13 cellular contexts compared by ENCODE assay signal in the genomic region with DNA sequence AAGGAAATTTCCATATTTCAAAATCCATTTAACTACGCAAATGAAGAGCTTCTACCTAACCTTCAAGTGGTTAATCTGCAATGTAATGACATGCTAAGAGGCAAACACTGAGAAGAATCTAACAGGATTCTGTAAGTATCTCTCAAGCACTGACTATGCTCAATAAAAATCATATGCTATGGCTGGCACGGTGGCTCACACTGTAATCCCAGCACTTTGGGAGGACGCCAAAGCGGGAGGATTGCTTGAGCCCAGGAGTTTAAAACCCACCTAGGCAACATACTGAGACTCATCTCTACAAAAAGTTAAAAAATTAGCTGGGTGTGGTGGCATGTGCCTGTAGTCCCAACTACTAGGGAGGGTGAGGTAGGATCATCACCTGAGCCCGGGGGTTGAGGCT. TPM values are rescaled to one million over a fixed set of nuclear protein-coding genes. Genes with fewer than 3 reads are reported as not detected.
DNase-seq lines count a peak whose midpoint lies in the region; ATAC-seq and TF ChIP-seq lines count a peak whose summit lies in the region.
"Had no signal": no experiment of that assay in that cellular context is flagged by ENCODE, and none has a peak within 500 bp of the region (broad histone marks: within the 10 kb centered on the region; RNA-seq: fewer than 3 reads in every experiment).

No MANE protein-coding gene starts in this region.

- no peak for ATAC-seq in activated CD8-positive, alpha-beta memory T cell treated with anti-CD3 and anti-CD28 coated beads, Interleukin-2, amount 10 ng/mL, durations not matched to agents 7 days and 5 days
- no peak for ATAC-seq in upper lobe of left lung (ENCODE audit: low FRiP score in 2 of 2)

- WGBS in smooth muscle cell (ENCODE audit: low lambda C conversion rate), result 72% methylated on average over 5 of the region's 5 CpGs
- WGBS in trophoblast cell (ENCODE audit: extremely low coverage, insufficient coverage, insufficient read length), result no CpG with 5 or more reads among the region's 5 CpGs
- 79 to 81% methylated on average over 5 of the region's 5 CpGs for WGBS in upper lobe of left lung, 2 donors

- no peak for TF ChIP-seq CTCF in MM.1S (IDR thresholded peaks at IDR 0.05; ENCODE audit: low read length)
- TF ChIP-seq CTCF in colonic mucosa (IDR thresholded peaks at IDR 0.05), result no peak
- no peak for TF ChIP-seq CTCF in smooth muscle cell (IDR thresholded peaks at IDR 0.05; ENCODE audit: borderline replicate concordance, insufficient read depth, poor library complexity, severe bottlenecking)
- TF ChIP-seq CTCF in upper lobe of left lung (IDR thresholded peaks at IDR 0.05), result no peak

- H2BK12ac ChIP-seq in trophoblast cell (ENCODE audit: low read length), result no peak overlapping the region

- H3K27me3 ChIP-seq in MM.1S (replicated peaks; ENCODE audit: insufficient read depth, low read length), result no peaks in the 10 kb centered on the region
- no peaks in the 10 kb centered on the region for H3K27me3 ChIP-seq in colonic mucosa
- H3K27me3 ChIP-seq in smooth muscle cell (ENCODE audit: low read depth), result no peaks in the 10 kb centered on the region
- no peaks in the 10 kb centered on the region for H3K27me3 ChIP-seq in trophoblast cell (ENCODE audit: insufficient read depth, low read length)
- no peaks in the 10 kb centered on the region for H3K27me3 ChIP-seq in upper lobe of left lung
- H3K27me3 ChIP-seq: esophagus squamous epithelium had no signal

- H3K4me1 Mint-ChIP-seq in activated CD8-positive, alpha-beta memory T cell treated with anti-CD3 and anti-CD28 coated beads, Interleukin-2, amount 10 ng/mL, durations not matched to agents 7 days and 5 days, result peaks cover 71% of the 10 kb centered on the region

- H3K27ac Mint-ChIP-seq in activated CD8-positive, alpha-beta memory T cell treated with anti-CD3 and anti-CD28 coated beads, Interleukin-2, amount 10 ng/mL, durations not matched to agents 7 days and 5 days, result peak overlapping the region; percentile 26

- no peak for TF ChIP-seq POLR2A in upper lobe of left lung (IDR thresholded peaks at IDR 0.05)

- no peak overlapping the region for H3K18ac ChIP-seq in trophoblast cell (ENCODE audit: low read length)

- no peak overlapping the region for H4K91ac ChIP-seq in trophoblast cell (ENCODE audit: low read depth, low read length)

- CTCF ChIA-PET in activated CD8-positive, alpha-beta memory T cell treated with anti-CD3 and anti-CD28 coated beads, Interleukin-2, amount 10 ng/mL, durations not matched to agents 7 days and 5 days (lab: Charles Lee), result interaction anchor here (1.0 to 1.7 kb wide), 2 partner anchors 11 to 14 kb away, joined by 3 to 5 read pairs; no protein-coding TSS in a partner anchor

- peak overlapping the region; percentile 39 for H3K4me2 ChIP-seq in MM.1S (ENCODE audit: low read depth, low read length)
- H3K4me2 ChIP-seq in smooth muscle cell, result peak overlapping the region; percentile 83
- H3K4me2 ChIP-seq in trophoblast cell (ENCODE audit: low read length), result no peak overlapping the region

- no peak overlapping the region for H2BK5ac ChIP-seq in trophoblast cell (ENCODE audit: low read depth, low read length, poor library complexity)

- H4K8ac ChIP-seq in trophoblast cell (ENCODE audit: low read depth, low read length), result no peak overlapping the region

- no peak overlapping the region for H3K23ac ChIP-seq in trophoblast cell (ENCODE audit: low read length)

- H3K4me1 ChIP-seq in MM.1S (ENCODE audit: low read length) (0 out of 2 replicates have a peak, but pooled peaks cover 18% of the 10 kb centered on the region), colonic mucosa (peaks cover 8% of the 10 kb centered on the region), smooth muscle cell (ENCODE audit: low read depth) (peaks cover 36% of the 10 kb centered on the region), trophoblast cell (ENCODE audit: control insufficient read depth in 1 of 2, insufficient read depth in 2 of 2, low read length in 2 of 2) (peaks cover 0 to 4% of the 10 kb centered on the region in 2 experiments), upper lobe of left lung (peaks cover 58 to 87% (median 74%) of the 10 kb centered on the region in 4 donors)

- H4K20me1 ChIP-seq in MM.1S (ENCODE audit: insufficient read depth, low read length) (peaks cover 34% of the 10 kb centered on the region), smooth muscle cell (ENCODE audit: low read depth) (peaks cover 62% of the 10 kb centered on the region)

- H3K14ac ChIP-seq in trophoblast cell (ENCODE audit: low read length), result no peak overlapping the region

- H2AK5ac ChIP-seq in trophoblast cell (ENCODE audit: low read length), result no peak overlapping the region

- H3K9me2 ChIP-seq in MM.1S (replicated peaks; ENCODE audit: insufficient read depth, low read length), result no peaks in the 10 kb centered on the region

- no peaks in the 10 kb centered on the region for H3K79me1 ChIP-seq in trophoblast cell (ENCODE audit: low read length)

- H3K4me3 ChIP-seq in MM.1S (ENCODE audit: low read length) (peak overlapping the region; percentile 3; the same call in 1 of the 2 replicates), colonic mucosa (no peak overlapping the region), smooth muscle cell (no peak overlapping the region), trophoblast cell (ENCODE audit: low read depth, low read length) (no peak overlapping the region), upper lobe of left lung (no peak overlapping the region)

- peak overlapping the region; percentile 43 for H3K4me3 Mint-ChIP-seq in activated CD8-positive, alpha-beta memory T cell treated with anti-CD3 and anti-CD28 coated beads, Interleukin-2, amount 10 ng/mL, durations not matched to agents 7 days and 5 days

- H3K9ac ChIP-seq in MM.1S (ENCODE audit: low read length) (peak overlapping the region; percentile 3; the same call in 1 of the 2 replicates), colonic mucosa (ENCODE audit: low read depth in 2 of 2, low read length in 2 of 2) (no peak overlapping the region), smooth muscle cell (ENCODE audit: low read depth) (peak overlapping the region; percentile 67), trophoblast cell (ENCODE audit: low read length) (no peak overlapping the region)

- H3F3A ChIP-seq in MM.1S (ENCODE audit: insufficient read depth, low read length) (0 out of 2 replicates have a peak, but pooled peaks cover 6% of the 10 kb centered on the region), smooth muscle cell (ENCODE audit: low read depth) (peaks cover 27% of the 10 kb centered on the region)

- no peak overlapping the region for H2BK120ac ChIP-seq in trophoblast cell (ENCODE audit: insufficient read depth, low read length, poor library complexity)

- no peak overlapping the region for H4K12ac ChIP-seq in trophoblast cell (ENCODE audit: low read depth, low read length)

- H2AFZ ChIP-seq in MM.1S (ENCODE audit: low read length), result no peak overlapping the region
- no peak overlapping the region for H2AFZ ChIP-seq in smooth muscle cell (ENCODE audit: low read depth)
- no peak overlapping the region for H2AFZ ChIP-seq in trophoblast cell (ENCODE audit: insufficient read depth, low read length, poor library complexity)

- H3K79me2 ChIP-seq in MM.1S (ENCODE audit: low read length) (peaks cover 100% of the 10 kb centered on the region), smooth muscle cell (ENCODE audit: low read depth) (peaks cover 98% of the 10 kb centered on the region), trophoblast cell (ENCODE audit: control insufficient read depth, insufficient read depth, low read length, poor library complexity) (peaks cover 4% of the 10 kb centered on the region)

- peak overlapping the region; percentile 8; the same call in 1 of the 2 replicates for H3K27ac ChIP-seq in MM.1S (ENCODE audit: low read length)
- peak overlapping the region; percentile 7 for H3K27ac ChIP-seq in colonic mucosa
- peak overlapping the region; percentile 100 for H3K27ac ChIP-seq in smooth muscle cell (ENCODE audit: low read depth)
- no peak overlapping the region for H3K27ac ChIP-seq in trophoblast cell (ENCODE audit: low read depth, low read length)
- peak overlapping the region in 1 of 4 donors; percentile 63 for H3K27ac ChIP-seq in upper lobe of left lung

- peaks cover 31% of the 10 kb centered on the region for H3K36me3 Mint-ChIP-seq in activated CD8-positive, alpha-beta memory T cell treated with anti-CD3 and anti-CD28 coated beads, Interleukin-2, amount 10 ng/mL, durations not matched to agents 7 days and 5 days

- no peak for DNase-seq in activated CD8-positive, alpha-beta memory T cell treated with anti-CD3 and anti-CD28 coated beads, Interleukin-2, amount 10 ng/mL, durations not matched to agents 7 days and 5 days
- DNase-seq in activated CD8-positive, alpha-beta memory T cell treated with anti-CD3 and anti-CD28 coated beads, Interleukin-2, amount 50 U/mL, for 48 hours, result no peak
- DNase-seq in MM.1S (no peak), colonic mucosa (no peak), smooth muscle cell (lab: John Stamatoyannopoulos, UW; ENCODE audit: unreplicated experiment) (no peak), trophoblast cell (no peak), inferior parietal cortex (ENCODE audit: extremely low spot score) (no peak), upper lobe of left lung (no peak)
- DNase-seq: activated CD4-positive, alpha-beta T cell treated with anti-CD3 and anti-CD28 coated beads, Interleukin-2, amount 50 U/mL, for 48 hours; esophagus squamous epithelium; NCI-H1694 treated with DMSO at 0.1 percent for 48 hours; nucleus accumbens; stimulated activated CD4-positive, alpha-beta T cell treated with anti-CD3 and anti-CD28 coated beads, Interleukin-4, amount 100 ng/mL, for 1 hour had no signal

- H3K9me3 ChIP-seq in MM.1S (replicated peaks; ENCODE audit: insufficient read depth, low read length) (no peaks in the 10 kb centered on the region), colonic mucosa (no peaks in the 10 kb centered on the region), smooth muscle cell (replicated peaks; ENCODE audit: low read depth) (no peaks in the 10 kb centered on the region), trophoblast cell (ENCODE audit: insufficient read depth, low read depth, low read length) (no peaks in the 10 kb centered on the region), upper lobe of left lung (no peaks in the 10 kb centered on the region)
- H3K9me3 ChIP-seq: esophagus squamous epithelium had no signal

- H3K4ac ChIP-seq in trophoblast cell (ENCODE audit: low read depth, low read length), result no peak overlapping the region

- no peaks in the 10 kb centered on the region for H3K27me3 Mint-ChIP-seq in activated CD8-positive, alpha-beta memory T cell treated with anti-CD3 and anti-CD28 coated beads, Interleukin-2, amount 10 ng/mL, durations not matched to agents 7 days and 5 days

- H3K36me3 ChIP-seq in MM.1S (replicated peaks; ENCODE audit: insufficient read depth, low read length), result no peaks in the 10 kb centered on the region; the same call in 1 of the 2 replicates
- H3K36me3 ChIP-seq in colonic mucosa, result no peaks in the 10 kb centered on the region
- H3K36me3 ChIP-seq in smooth muscle cell (ENCODE audit: low read depth), result no peaks in the 10 kb centered on the region
- peaks cover 0 to 5% of the 10 kb centered on the region in 2 experiments for H3K36me3 ChIP-seq in trophoblast cell (ENCODE audit: control insufficient read depth in 1 of 2, insufficient read depth in 2 of 2, low read length in 2 of 2)
- H3K36me3 ChIP-seq in upper lobe of left lung, result no peaks in the 10 kb centered on the region
- H3K36me3 ChIP-seq: esophagus squamous epithelium had no signal

- TF ChIP-seq EP300 in upper lobe of left lung (IDR thresholded peaks at IDR 0.05), result no peak

- intact Hi-C loops in colonic mucosa (cut with DNase I), result no loop called here

- no peaks in the 10 kb centered on the region for H3K9me3 Mint-ChIP-seq in activated CD8-positive, alpha-beta memory T cell treated with anti-CD3 and anti-CD28 coated beads, Interleukin-2, amount 10 ng/mL, durations not matched to agents 7 days and 5 days (ENCODE audit: low read depth)

RNA-seq across cellular contexts. Expression of a gene that starts 32.7 kb away (rescaled TPM):
- total RNA-seq in activated CD8-positive, alpha-beta memory T cell treated with anti-CD3 and anti-CD28 coated beads, Interleukin-2, amount 10 ng/mL, durations not matched to agents 7 days and 5 days, result 10 to 100 TPM; 78.2 to 79.9 TPM
- total RNA-seq in colonic mucosa (10 to 100 TPM; 54.8 to 91.4 TPM), smooth muscle cell (87.2 and 111 TPM in 2 replicates), upper lobe of left lung (10 to 100 TPM; 33.7 to 56.4 (median 46.2) TPM)
- polyA plus RNA-seq in smooth muscle cell, result 21.5 and 25.8 TPM in 2 replicates
- 86.8 and 89.6 TPM in 2 replicates for polyA plus RNA-seq in trophoblast cell (2013)

Comparison
In these comparisons a context has a peak if more than half of its experiments do, and no peak if none do; other contexts are left out.
1. H3K9ac ChIP-seq: peak in MM.1S (single experiment) and smooth muscle cell (single experiment); none in colonic mucosa (0 of 2) and trophoblast cell (single experiment).